ENCODE assay signal across 30 cellular contexts in genomic region chr4:97504713-97505112, GRCh38.
"Had no signal": no experiment of that assay in that cellular context is flagged by ENCODE, and none has a peak within 500 bp of the region (broad histone marks: within the 10 kb centered on the region; RNA-seq: fewer than 3 reads in every experiment).

No MANE protein-coding gene starts in this region.

- H3K27me3 Mint-ChIP-seq: activated CD8-positive, alpha-beta memory T cell treated with anti-CD3 and anti-CD28 coated beads, Interleukin-2, amount 10 ng/mL, durations not matched to agents 7 days and 5 days; activated naive CD4-positive, alpha-beta T cell treated with anti-CD3 and anti-CD28 coated beads, Interleukin-2, amount 50 U/mL, for 24 hours; activated naive CD8-positive, alpha-beta T cell treated with anti-CD3 and anti-CD28 coated beads, Interleukin-2, amount 50 U/mL, for 24 hours; natural killer cell treated with Interleukin-12 subunit alpha and Interleukin-12 subunit beta and Interleukin-15 and Interleukin-18, amount 100 ng/mL, for 72 hours; stimulated activated naive CD8-positive, alpha-beta T cell treated with anti-CD3 and anti-CD28 coated beads, Interleukin-15, Interleukin-2, amounts not matched to agents 100 ng/mL and 50 ng/mL, for 24 hours; T-helper 17 cell had no signal

- H3K27me3 ChIP-seq: esophagus squamous epithelium, neutrophil, upper lobe of left lung, vagina had no signal

- H3K4me3 ChIP-seq: esophagus squamous epithelium, left ventricle myocardium inferior, lung, skin epidermis, thoracic aorta, upper lobe of left lung, vagina had no signal

- H3K4me1 ChIP-seq: esophagus squamous epithelium, left ventricle myocardium inferior, upper lobe of left lung, vagina had no signal

- FAIRE-seq: bronchial epithelial cell had no signal

- H3K4me3 Mint-ChIP-seq: activated CD8-positive, alpha-beta memory T cell treated with anti-CD3 and anti-CD28 coated beads, Interleukin-2, amount 10 ng/mL, durations not matched to agents 7 days and 5 days; activated CD8-positive, alpha-beta T cell treated with anti-CD3 and anti-CD28 coated beads, Interleukin-2, amount 10 ng/mL, durations not matched to agents 7 days and 5 days; activated naive CD4-positive, alpha-beta T cell treated with anti-CD3 and anti-CD28 coated beads, Interleukin-2, amount 50 U/mL, for 24 hours; activated naive CD8-positive, alpha-beta T cell treated with anti-CD3 and anti-CD28 coated beads, Interleukin-2, amount 50 U/mL, for 24 hours; natural killer cell treated with Interleukin-12 subunit alpha and Interleukin-12 subunit beta and Interleukin-15 and Interleukin-18, amount 100 ng/mL, for 72 hours; stimulated activated effector memory CD8-positive, alpha-beta T cell treated with anti-CD3 and anti-CD28 coated beads, Interleukin-12 subunit alpha, Interleukin-12 subunit beta, amount 100 ng/mL, for 72 hours; stimulated activated naive CD8-positive, alpha-beta T cell treated with anti-CD3 and anti-CD28 coated beads, Interleukin-15, Interleukin-2, amounts not matched to agents 100 ng/mL and 50 ng/mL, for 24 hours; T-helper 17 cell had no signal

- DNase-seq: activated CD4-positive, alpha-beta T cell treated with anti-CD3 and anti-CD28 coated beads for 1 hour; activated CD4-positive, alpha-beta T cell treated with anti-CD3 and anti-CD28 coated beads, Interleukin-2, amount 50 U/mL, for 1 hour; activated CD8-positive, alpha-beta memory T cell treated with anti-CD3 and anti-CD28 coated beads, Interleukin-2, amount 10 ng/mL, durations not matched to agents 7 days and 5 days; activated CD8-positive, alpha-beta T cell treated with anti-CD3 and anti-CD28 coated beads, Interleukin-2, amount 10 ng/mL, durations not matched to agents 7 days and 5 days; activated naive CD8-positive, alpha-beta T cell treated with anti-CD3 and anti-CD28 coated beads, Interleukin-2, amount 50 U/mL, for 24 hours; activated T-cell treated with anti-CD3 and anti-CD28 coated beads, Interleukin-2, amount 50 U/mL, for 48 hours; amygdala; dermis blood vessel endothelial cell; effector CD4-positive, alpha-beta T cell; esophagus squamous epithelium; islet precursor cell; left ventricle myocardium inferior; mesendoderm; stimulated activated CD4-positive, alpha-beta T cell treated with anti-CD3 and anti-CD28 coated beads, Interleukin-4, amount 100 ng/mL, for 24 hours; T-helper 17 cell; T1000; upper lobe of left lung had no signal

- H3K36me3 ChIP-seq: esophagus squamous epithelium, left ventricle myocardium inferior, neutrophil, thoracic aorta, upper lobe of left lung, vagina had no signal

- H3K27ac ChIP-seq: epithelial cell of prostate, esophagus squamous epithelium, left ventricle myocardium inferior, neutrophil, skin epidermis, thoracic aorta, upper lobe of left lung, vagina had no signal

- H3K36me3 Mint-ChIP-seq: activated CD8-positive, alpha-beta memory T cell treated with anti-CD3 and anti-CD28 coated beads, Interleukin-2, amount 10 ng/mL, durations not matched to agents 7 days and 5 days; activated naive CD4-positive, alpha-beta T cell treated with anti-CD3 and anti-CD28 coated beads, Interleukin-2, amount 50 U/mL, for 24 hours; natural killer cell treated with Interleukin-12 subunit alpha and Interleukin-12 subunit beta and Interleukin-15 and Interleukin-18, amount 100 ng/mL, for 72 hours; stimulated activated effector memory CD8-positive, alpha-beta T cell treated with anti-CD3 and anti-CD28 coated beads, Interleukin-12 subunit alpha, Interleukin-12 subunit beta, amount 100 ng/mL, for 72 hours had no signal

- H3K27ac Mint-ChIP-seq: activated CD8-positive, alpha-beta memory T cell treated with anti-CD3 and anti-CD28 coated beads, Interleukin-2, amount 10 ng/mL, durations not matched to agents 7 days and 5 days; activated CD8-positive, alpha-beta T cell treated with anti-CD3 and anti-CD28 coated beads, Interleukin-2, amount 10 ng/mL, durations not matched to agents 7 days and 5 days; activated naive CD4-positive, alpha-beta T cell treated with anti-CD3 and anti-CD28 coated beads, Interleukin-2, amount 50 U/mL, for 24 hours; activated naive CD8-positive, alpha-beta T cell treated with anti-CD3 and anti-CD28 coated beads, Interleukin-2, amount 50 U/mL, for 24 hours; activated T-helper 2 cell treated with anti-CD3 and anti-CD28 coated beads, Interferon-gamma antibody, Interleukin-2, Interleukin-4, amounts not matched to agents 10 μg/mL and 5 μg/mL and 100 μg/mL, durations not matched to agents 14 hours and 24 hours and 36 hours; natural killer cell treated with Interleukin-12 subunit alpha and Interleukin-12 subunit beta and Interleukin-15 and Interleukin-18, amount 100 ng/mL, for 72 hours; stimulated activated effector memory CD8-positive, alpha-beta T cell treated with anti-CD3 and anti-CD28 coated beads, Interleukin-12 subunit alpha, Interleukin-12 subunit beta, amount 100 ng/mL, for 72 hours; stimulated activated naive CD8-positive, alpha-beta T cell treated with anti-CD3 and anti-CD28 coated beads, Interleukin-15, Interleukin-2, amounts not matched to agents 100 ng/mL and 50 ng/mL, for 24 hours; T-helper 17 cell had no signal

- ATAC-seq: activated CD8-positive, alpha-beta memory T cell treated with anti-CD3 and anti-CD28 coated beads, Interleukin-2, amount 10 ng/mL, durations not matched to agents 7 days and 5 days; activated CD8-positive, alpha-beta T cell treated with anti-CD3 and anti-CD28 coated beads, Interleukin-2, amount 10 ng/mL, durations not matched to agents 7 days and 5 days; activated naive CD8-positive, alpha-beta T cell treated with anti-CD3 and anti-CD28 coated beads, Interleukin-2, amount 50 U/mL, for 24 hours; natural killer cell treated with Interleukin-12 subunit alpha and Interleukin-12 subunit beta and Interleukin-15 and Interleukin-18, amount 100 ng/mL, for 72 hours; sciatic nerve; stimulated activated effector memory CD8-positive, alpha-beta T cell treated with anti-CD3 and anti-CD28 coated beads, Interleukin-12 subunit alpha, Interleukin-12 subunit beta, amount 100 ng/mL, for 72 hours; T-helper 17 cell had no signal

- H3K4me1 Mint-ChIP-seq: activated CD8-positive, alpha-beta memory T cell treated with anti-CD3 and anti-CD28 coated beads, Interleukin-2, amount 10 ng/mL, durations not matched to agents 7 days and 5 days; activated naive CD4-positive, alpha-beta T cell treated with anti-CD3 and anti-CD28 coated beads, Interleukin-2, amount 50 U/mL, for 24 hours; activated naive CD8-positive, alpha-beta T cell treated with anti-CD3 and anti-CD28 coated beads, Interleukin-2, amount 50 U/mL, for 24 hours; stimulated activated effector memory CD8-positive, alpha-beta T cell treated with anti-CD3 and anti-CD28 coated beads, Interleukin-12 subunit alpha, Interleukin-12 subunit beta, amount 100 ng/mL, for 72 hours; T-helper 17 cell had no signal

- H3K9me3 ChIP-seq: esophagus squamous epithelium, left ventricle myocardium inferior, neutrophil, thoracic aorta, upper lobe of left lung, vagina had no signal
